20 cellular contexts compared by ENCODE assay signal in genomic region chr18:32761231-32761785, GRCh38. TPM values are rescaled to one million over a fixed set of nuclear protein-coding genes. Genes with fewer than 3 reads are reported as not detected.
"Had no signal": no experiment of that assay in that cellular context is flagged by ENCODE, and none has a peak within 500 bp of the region (broad histone marks: within the 10 kb centered on the region; RNA-seq: fewer than 3 reads in every experiment).

No MANE protein-coding gene starts in this region.

- H3K9me3 ChIP-seq: adrenal gland, left lung, mucosa of descending colon, tibial nerve had no signal

- H3K4me1 ChIP-seq: adrenal gland, left lung, tibial nerve had no signal

- FAIRE-seq: colon, keratinocyte had no signal

- H3K36me3 Mint-ChIP-seq: activated CD4-positive, alpha-beta memory T cell treated with anti-CD3 and anti-CD28 coated beads for 36 hours; activated CD8-positive, alpha-beta memory T cell treated with anti-CD3 and anti-CD28 coated beads, Interleukin-2, amount 10 ng/mL, durations not matched to agents 7 days and 5 days; activated naive CD4-positive, alpha-beta T cell treated with anti-CD3 and anti-CD28 coated beads, Interleukin-2, amount 50 U/mL, for 24 hours; naive thymus-derived CD8-positive, alpha-beta T cell; stimulated activated effector memory CD8-positive, alpha-beta T cell treated with anti-CD3 and anti-CD28 coated beads, Interleukin-12 subunit alpha, Interleukin-12 subunit beta, amount 100 ng/mL, for 72 hours had no signal

- ATAC-seq: activated CD4-positive, alpha-beta T cell treated with anti-CD3 and anti-CD28 coated beads for 36 hours; activated CD8-positive, alpha-beta memory T cell treated with anti-CD3 and anti-CD28 coated beads, Interleukin-2, amount 10 ng/mL, durations not matched to agents 7 days and 5 days; esophagus mucosa; left lung; mucosa of descending colon; stimulated activated effector memory CD8-positive, alpha-beta T cell treated with anti-CD3 and anti-CD28 coated beads, Interleukin-12 subunit alpha, Interleukin-12 subunit beta, amount 100 ng/mL, for 72 hours had no signal

- H3K36me3 ChIP-seq: adrenal gland, left lung, tibial nerve had no signal

- H3K4me3 ChIP-seq: adrenal gland, left lung, mucosa of descending colon, tibial nerve had no signal

- H3K9me3 Mint-ChIP-seq: activated CD4-positive, alpha-beta memory T cell treated with anti-CD3 and anti-CD28 coated beads for 36 hours; activated naive CD4-positive, alpha-beta T cell treated with anti-CD3 and anti-CD28 coated beads, Interleukin-2, amount 50 U/mL, for 24 hours; activated T-helper 2 cell treated with anti-CD3 and anti-CD28 coated beads, Interferon-gamma antibody, Interleukin-2, Interleukin-4, amounts not matched to agents 10 μg/mL and 5 μg/mL and 100 μg/mL, durations not matched to agents 14 hours and 24 hours and 36 hours; stimulated activated effector memory CD8-positive, alpha-beta T cell treated with anti-CD3 and anti-CD28 coated beads, Interleukin-12 subunit alpha, Interleukin-12 subunit beta, amount 100 ng/mL, for 72 hours had no signal

- H3K27me3 ChIP-seq: adrenal gland, left lung, tibial nerve had no signal

- DNase-seq: activated CD4-positive, alpha-beta memory T cell treated with anti-CD3 and anti-CD28 coated beads for 36 hours; activated CD4-positive, alpha-beta T cell treated with anti-CD3 and anti-CD28 coated beads for 36 hours; activated CD8-positive, alpha-beta memory T cell treated with anti-CD3 and anti-CD28 coated beads, Interleukin-2, amount 10 ng/mL, durations not matched to agents 7 days and 5 days; activated T-cell treated with anti-CD3 and anti-CD28 coated beads, Interleukin-2, amount 50 U/mL, for 1 hour; adrenal gland; hippocampal formation; left lung; mammary epithelial cell; mucosa of descending colon; naive thymus-derived CD8-positive, alpha-beta T cell; stimulated activated CD4-positive, alpha-beta T cell treated with anti-CD3 and anti-CD28 coated beads, Interleukin-12 subunit alpha, Interleukin-12 subunit beta, amount 100 ng/mL, for 4 hours; stimulated activated CD4-positive, alpha-beta T cell treated with anti-CD3 and anti-CD28 coated beads, Interleukin-2, amount 100 ng/mL, for 24 hours; T1000 had no signal

- H3K4me1 Mint-ChIP-seq: activated naive CD4-positive, alpha-beta T cell treated with anti-CD3 and anti-CD28 coated beads, Interleukin-2, amount 50 U/mL, for 24 hours; stimulated activated effector memory CD8-positive, alpha-beta T cell treated with anti-CD3 and anti-CD28 coated beads, Interleukin-12 subunit alpha, Interleukin-12 subunit beta, amount 100 ng/mL, for 72 hours had no signal

- H3K4me3 Mint-ChIP-seq: activated CD4-positive, alpha-beta memory T cell treated with anti-CD3 and anti-CD28 coated beads for 36 hours; activated CD4-positive, alpha-beta T cell treated with anti-CD3 and anti-CD28 coated beads for 36 hours; activated CD8-positive, alpha-beta memory T cell treated with anti-CD3 and anti-CD28 coated beads, Interleukin-2, amount 10 ng/mL, durations not matched to agents 7 days and 5 days; activated naive CD4-positive, alpha-beta T cell treated with anti-CD3 and anti-CD28 coated beads, Interleukin-2, amount 50 U/mL, for 24 hours; stimulated activated effector memory CD8-positive, alpha-beta T cell treated with anti-CD3 and anti-CD28 coated beads, Interleukin-12 subunit alpha, Interleukin-12 subunit beta, amount 100 ng/mL, for 72 hours had no signal

- H3K27ac ChIP-seq: adrenal gland, left lung, tibial nerve had no signal

- H3K27ac Mint-ChIP-seq: activated CD4-positive, alpha-beta memory T cell treated with anti-CD3 and anti-CD28 coated beads for 36 hours; activated CD4-positive, alpha-beta T cell treated with anti-CD3 and anti-CD28 coated beads for 36 hours; activated CD8-positive, alpha-beta memory T cell treated with anti-CD3 and anti-CD28 coated beads, Interleukin-2, amount 10 ng/mL, durations not matched to agents 7 days and 5 days; activated naive CD4-positive, alpha-beta T cell treated with anti-CD3 and anti-CD28 coated beads, Interleukin-2, amount 50 U/mL, for 24 hours; activated T-helper 2 cell treated with anti-CD3 and anti-CD28 coated beads, Interferon-gamma antibody, Interleukin-2, Interleukin-4, amounts not matched to agents 10 μg/mL and 5 μg/mL and 100 μg/mL, durations not matched to agents 14 hours and 24 hours and 36 hours; stimulated activated effector memory CD8-positive, alpha-beta T cell treated with anti-CD3 and anti-CD28 coated beads, Interleukin-12 subunit alpha, Interleukin-12 subunit beta, amount 100 ng/mL, for 72 hours had no signal

RNA-seq across cellular contexts. Expression of gene KLHL14, which starts 11.5 kb away (rescaled TPM):
- total RNA-seq: activated CD4-positive, alpha-beta memory T cell treated with anti-CD3 and anti-CD28 coated beads for 36 hours; activated CD4-positive, alpha-beta T cell treated with anti-CD3 and anti-CD28 coated beads for 36 hours; activated CD8-positive, alpha-beta memory T cell treated with anti-CD3 and anti-CD28 coated beads, Interleukin-2, amount 10 ng/mL, durations not matched to agents 7 days and 5 days; activated T-helper 2 cell treated with anti-CD3 and anti-CD28 coated beads, Interferon-gamma antibody, Interleukin-2, Interleukin-4, amounts not matched to agents 10 μg/mL and 5 μg/mL and 100 μg/mL, durations not matched to agents 14 hours and 24 hours and 36 hours; mammary epithelial cell had no signal
- polyA plus RNA-seq: keratinocyte; mammary epithelial cell; naive thymus-derived CD8-positive, alpha-beta T cell had no signal
